Comparison of ENCODE assay signal across 24 cellular contexts in genomic region chr22:48780597-48781277, GRCh38.
DNase-seq lines count a peak whose midpoint lies in the region; ATAC-seq and TF ChIP-seq lines count a peak whose summit lies in the region.
"Had no signal": no experiment of that assay in that cellular context is flagged by ENCODE, and none has a peak within 500 bp of the region (broad histone marks: within the 10 kb centered on the region; RNA-seq: fewer than 3 reads in every experiment).

No MANE protein-coding gene starts in this region.

- CTCF ChIA-PET in WTC11 (lab: Charles Lee) = no interaction called here

- H3K4me3 ChIP-seq in right atrium auricular region (no peak overlapping the region), left ventricle myocardium inferior (no peak overlapping the region), esophagus muscularis mucosa (no peak overlapping the region), neuronal stem cell (ENCODE audit: low read length in 2 of 2) (no peak overlapping the region)
- H3K4me3 ChIP-seq: GM12878, MG63, SJCRH30 had no signal

- peaks cover 5% of the 10 kb centered on the region; the same call in 1 of the 2 replicates for H3K36me3 Mint-ChIP-seq in WTC11
- H3K36me3 Mint-ChIP-seq: CD8-positive, alpha-beta T cell had no signal

- H3K9me3 ChIP-seq in right atrium auricular region = peaks cover 0 to 18% of the 10 kb centered on the region in 2 donors
- peaks cover 24% of the 10 kb centered on the region for H3K9me3 ChIP-seq in left ventricle myocardium inferior (replicated peaks)
- peaks cover 0 to 23% (median 13%) of the 10 kb centered on the region in 4 donors for H3K9me3 ChIP-seq in esophagus muscularis mucosa
- H3K9me3 ChIP-seq in neuronal stem cell (replicated peaks in 1 of 2; ENCODE audit: control insufficient read depth in 2 of 2, insufficient read depth in 1 of 2, low read depth in 1 of 2, low read length in 2 of 2) = peaks cover 4 to 6% of the 10 kb centered on the region in 2 donors
- H3K9me3 ChIP-seq: Caco-2, SJCRH30 had no signal

- no peak overlapping the region for H2BK120ac ChIP-seq in neuronal stem cell (ENCODE audit: low read depth, low read length)

- H3K4me3 Mint-ChIP-seq in WTC11 = no peak overlapping the region
- H3K4me3 Mint-ChIP-seq: CD8-positive, alpha-beta T cell had no signal

- H3K27ac Mint-ChIP-seq in WTC11 = no peak overlapping the region
- H3K27ac Mint-ChIP-seq: CD8-positive, alpha-beta T cell had no signal

- H3K18ac ChIP-seq in neuronal stem cell (ENCODE audit: low read length) = no peak overlapping the region

- DNase-seq in right atrium auricular region (ENCODE audit: low spot score) (peak; percentile 26), left ventricle myocardium inferior (no peak), esophagus muscularis mucosa (ENCODE audit: extremely low spot score) (peak; percentile 68), neuronal stem cell (ENCODE audit: low spot score) (no peak), WTC11 (ENCODE audit: low spot score) (no peak), medulla oblongata (ENCODE audit: extremely low spot score) (no peak)
- DNase-seq: Caco-2, DMS79, EL, GDM1, IMR-90, KG1, MG63, NCI-H1105 treated with DMSO at 0.1 percent for 48 hours, NCI-H2029, NCI-H446, NCI-H524 treated with DMSO at 0.1 percent for 48 hours, NCI-H774, PC-3, SJCRH30 had no signal

- H4K8ac ChIP-seq in neuronal stem cell (ENCODE audit: low read depth, low read length) = no peak overlapping the region

- H2BK15ac ChIP-seq in neuronal stem cell (ENCODE audit: low read length) = no peak overlapping the region

- H3K9me3 Mint-ChIP-seq in WTC11 = peaks cover 19% of the 10 kb centered on the region

- WGBS in esophagus muscularis mucosa = 75% methylated on average over 19 of the region's 19 CpGs
- WGBS in neuronal stem cell (ENCODE audit: extremely low coverage in 2 of 2, insufficient read length in 2 of 2, insufficient replicate concordance in 1 of 2), 2 donors = no CpG with 5 or more reads among the region's 19 CpGs

- TF ChIP-seq EP300 in esophagus muscularis mucosa (IDR thresholded peaks at IDR 0.05) = no peak

- no peak overlapping the region for H3K4ac ChIP-seq in neuronal stem cell (ENCODE audit: low read length)

- H3K23ac ChIP-seq in neuronal stem cell (ENCODE audit: low read depth, low read length, poor library complexity) = peak overlapping the region; percentile 58

- no peak overlapping the region for H3K14ac ChIP-seq in neuronal stem cell (ENCODE audit: low read length)

- ATAC-seq in WTC11 (no peak), GM21717 (IDR thresholded peaks at IDR 0.05; ENCODE audit: unreplicated experiment) (no peak)
- ATAC-seq: CD8-positive, alpha-beta T cell; GM12878; PC-3 had no signal

- no peak overlapping the region for H2BK5ac ChIP-seq in neuronal stem cell (ENCODE audit: low read length)

- peaks cover 22% of the 10 kb centered on the region for H3K4me1 Mint-ChIP-seq in WTC11

- no peaks in the 10 kb centered on the region for H3K36me3 ChIP-seq in right atrium auricular region
- H3K36me3 ChIP-seq in left ventricle myocardium inferior = no peaks in the 10 kb centered on the region
- no peaks in the 10 kb centered on the region for H3K36me3 ChIP-seq in esophagus muscularis mucosa
- H3K36me3 ChIP-seq in neuronal stem cell (replicated peaks in 1 of 2; ENCODE audit: control insufficient read depth in 2 of 2, insufficient read depth in 2 of 2, low read length in 2 of 2) = no peaks in the 10 kb centered on the region
- H3K36me3 ChIP-seq: MG63, SJCRH30 had no signal

- H3K9ac ChIP-seq in neuronal stem cell (ENCODE audit: low read depth, low read length, poor library complexity) = peak overlapping the region; percentile 56

- TF ChIP-seq POLR2A in esophagus muscularis mucosa (IDR thresholded peaks at IDR 0.05; ENCODE audit: low read depth) = no peak

- H3K27ac ChIP-seq in right atrium auricular region = no peak overlapping the region
- H3K27ac ChIP-seq in left ventricle myocardium inferior (replicated peaks) = no peak overlapping the region
- no peak overlapping the region for H3K27ac ChIP-seq in esophagus muscularis mucosa (replicated peaks in 1 of 4)
- H3K27ac ChIP-seq in neuronal stem cell (replicated peaks; ENCODE audit: low read length) = no peak overlapping the region
- H3K27ac ChIP-seq: C4-2B, SJCRH30 had no signal

- POLR2A ChIA-PET in WTC11 (lab: Charles Lee) = no interaction called here

- intact Hi-C loops in left ventricle myocardium inferior (cut with micrococcal nuclease) (no loop called here), esophagus muscularis mucosa (cut with DNase I) (no loop called here)

- H3K27me3 ChIP-seq in right atrium auricular region (no peaks in the 10 kb centered on the region), left ventricle myocardium inferior (ENCODE audit: low read depth) (peaks cover 28% of the 10 kb centered on the region), esophagus muscularis mucosa (peaks cover 0 to 68% (median 0%) of the 10 kb centered on the region in 4 donors), neuronal stem cell (ENCODE audit: control insufficient read depth in 3 of 3, insufficient read depth in 3 of 3, low read depth in 1 of 3, low read length in 3 of 3) (no peaks in the 10 kb centered on the region)
- H3K27me3 ChIP-seq: MG63 had no signal

- H3K79me1 ChIP-seq in neuronal stem cell (ENCODE audit: low read depth, low read length) = peaks cover 1% of the 10 kb centered on the region

- no peak overlapping the region for H2AK5ac ChIP-seq in neuronal stem cell (ENCODE audit: low read depth, low read length)

- no peaks in the 10 kb centered on the region; the same call in 1 of the 2 replicates for H3K27me3 Mint-ChIP-seq in WTC11 (ENCODE audit: low read depth)

- H2BK12ac ChIP-seq in neuronal stem cell (ENCODE audit: low read length) = no peak overlapping the region

- no peak overlapping the region for H2AFZ ChIP-seq in neuronal stem cell (ENCODE audit: low read length)

- no peak overlapping the region for H4K91ac ChIP-seq in neuronal stem cell (ENCODE audit: low read depth, low read length, poor library complexity)

- TF ChIP-seq CTCF in right atrium auricular region (IDR thresholded peaks at IDR 0.05) (no peak), left ventricle myocardium inferior (IDR thresholded peaks at IDR 0.05; ENCODE audit: borderline replicate concordance) (no peak), esophagus muscularis mucosa (IDR thresholded peaks at IDR 0.05) (no peak), WTC11 (IDR thresholded peaks at IDR 0.05) (no peak)

- H3K4me2 ChIP-seq in neuronal stem cell (ENCODE audit: insufficient read depth, low read length, poor library complexity, severe bottlenecking) = no peak overlapping the region

- no peaks in the 10 kb centered on the region for H3K4me1 ChIP-seq in right atrium auricular region
- no peaks in the 10 kb centered on the region for H3K4me1 ChIP-seq in left ventricle myocardium inferior
- H3K4me1 ChIP-seq in esophagus muscularis mucosa = no peaks in the 10 kb centered on the region
- H3K4me1 ChIP-seq in neuronal stem cell (ENCODE audit: control insufficient read depth in 2 of 2, insufficient read depth in 1 of 2, low read depth in 1 of 2, low read length in 2 of 2) = no peaks in the 10 kb centered on the region
- H3K4me1 ChIP-seq: Caco-2, SJCRH30 had no signal

TF ChIP-seq in WTC11, 78 proteins besides CTCF, POLR2A, EP300 and RAD21:
- TF ChIP-seq ZSCAN18 (CRISPR knock-in tag; IDR thresholded peaks at IDR 0.05) (no peak), TEAD4 (CRISPR knock-in tag; IDR thresholded peaks at IDR 0.05) (no peak), ZNF263 (CRISPR knock-in tag; IDR thresholded peaks at IDR 0.05; ENCODE audit: low read depth) (no peak), USF1 (CRISPR knock-in tag; IDR thresholded peaks at IDR 0.05) (no peak), FOXK1 (CRISPR knock-in tag; IDR thresholded peaks at IDR 0.05) (no peak), CREB1 (CRISPR knock-in tag; IDR thresholded peaks at IDR 0.05) (no peak)

Comparison
In these comparisons a context has a peak if more than half of its experiments do, and no peak if none do; other contexts are left out.
1. DNase-seq: peak in right atrium auricular region (single experiment) and esophagus muscularis mucosa (single experiment); none in left ventricle myocardium inferior (single experiment), neuronal stem cell (single experiment), WTC11 (single experiment) and medulla oblongata (single experiment).